In genomic region chr4:53929955-53930798, GRCh38 we compare ENCODE assay signal across 8 cellular contexts.
DNase-seq lines count a peak whose midpoint lies in the region; ATAC-seq and TF ChIP-seq lines count a peak whose summit lies in the region.

No MANE protein-coding gene starts in this region.

- no peaks in the 10 kb centered on the region for H3K36me3 Mint-ChIP-seq in activated T-cell treated with anti-CD3 and anti-CD28 coated beads, Interleukin-2, amount 50 U/mL, for 4 hours (ENCODE audit: insufficient read depth)
- no peaks in the 10 kb centered on the region for H3K36me3 Mint-ChIP-seq in neural progenitor cell

- H3K27me3 ChIP-seq in AG04450 (ENCODE audit: control insufficient read depth, insufficient read depth, low read length) (no peaks in the 10 kb centered on the region), neural progenitor cell (no peaks in the 10 kb centered on the region), thoracic aorta (replicated peaks; ENCODE audit: insufficient read depth) (no peaks in the 10 kb centered on the region)

- H3K4me1 ChIP-seq in neural progenitor cell (no peaks in the 10 kb centered on the region), thoracic aorta (ENCODE audit: control insufficient read depth in 1 of 2, low read depth in 2 of 2) (peaks cover 0 to 23% of the 10 kb centered on the region in 2 donors)

- POLR2A ChIA-PET in AG04450 (lab: Yijun Ruan, JAX) = interaction anchor here (0.7 to 1.9 kb wide), 2 partner anchors 21 to 123 kb away, joined by 8 to 13 read pairs; no protein-coding TSS in a partner anchor

- no peak overlapping the region for H3K27ac Mint-ChIP-seq in neural progenitor cell

- H3K27me3 Mint-ChIP-seq in activated T-cell treated with anti-CD3 and anti-CD28 coated beads, Interleukin-2, amount 50 U/mL, for 4 hours (ENCODE audit: low read depth) = peaks cover 2% of the 10 kb centered on the region
- H3K27me3 Mint-ChIP-seq in neural progenitor cell (ENCODE audit: insufficient read depth, low read depth) = peaks cover 14% of the 10 kb centered on the region

- H3K9me3 ChIP-seq in AG04450 (ENCODE audit: control insufficient read depth, insufficient read depth, low read length) (peaks cover 2% of the 10 kb centered on the region), neural progenitor cell (ENCODE audit: low read depth) (no peaks in the 10 kb centered on the region), thoracic aorta (no peaks in the 10 kb centered on the region)

- H3F3A ChIP-seq in neural progenitor cell (ENCODE audit: low read depth) = no peaks in the 10 kb centered on the region

- no peak overlapping the region for H3K4me2 ChIP-seq in neural progenitor cell

- no peaks in the 10 kb centered on the region for H3K4me1 Mint-ChIP-seq in activated T-cell treated with anti-CD3 and anti-CD28 coated beads, Interleukin-2, amount 50 U/mL, for 4 hours (ENCODE audit: low read depth)
- no peaks in the 10 kb centered on the region for H3K4me1 Mint-ChIP-seq in neural progenitor cell

- H3K4me3 Mint-ChIP-seq in activated T-cell treated with anti-CD3 and anti-CD28 coated beads, Interleukin-2, amount 50 U/mL, for 4 hours = no peak overlapping the region
- H3K4me3 Mint-ChIP-seq in neural progenitor cell = no peak overlapping the region

- H3K79me2 ChIP-seq in neural progenitor cell (ENCODE audit: low read depth) = no peaks in the 10 kb centered on the region

- DNase-seq in AG04450 (ENCODE audit: low read depth, low spot score) = peak; percentile 69
- DNase-seq in HuH-7 (ENCODE audit: low spot score) = peak; percentile 76
- DNase-seq in OCI-M1 (lab: John Stamatoyannopoulos, UW) = peak; percentile 85
- DNase-seq in activated T-cell treated with anti-CD3 and anti-CD28 coated beads, Interleukin-2, amount 50 U/mL, for 4 hours = peak; percentile 44
- peak; percentile 94 for DNase-seq in fibroblast of the aortic adventitia (ENCODE audit: low read depth)
- peak; percentile 84 for DNase-seq in neural progenitor cell (ENCODE audit: low spot score)
- peak; percentile 76 for DNase-seq in thoracic aorta (ENCODE audit: low spot score)

- no peaks in the 10 kb centered on the region for H3K9me3 Mint-ChIP-seq in activated T-cell treated with anti-CD3 and anti-CD28 coated beads, Interleukin-2, amount 50 U/mL, for 4 hours
- peaks cover 6% of the 10 kb centered on the region for H3K9me3 Mint-ChIP-seq in neural progenitor cell

- H3K27ac ChIP-seq in AG04450 (ENCODE audit: low read depth, low read length) (peak overlapping the region; percentile 54), neural progenitor cell (no peak overlapping the region), thoracic aorta (no peak overlapping the region)

- H3K9ac ChIP-seq in neural progenitor cell = no peak overlapping the region

- H2AFZ ChIP-seq in neural progenitor cell (replicated peaks) = no peak overlapping the region

- H4K20me1 ChIP-seq in neural progenitor cell (ENCODE audit: low read depth) = no peaks in the 10 kb centered on the region

- TF ChIP-seq CTCF in AG04450 (IDR thresholded peaks at IDR 0.05; ENCODE audit: low read depth, low read length) = peak; percentile 73
- peak; percentile 66 for TF ChIP-seq CTCF in fibroblast of the aortic adventitia (IDR thresholded peaks at IDR 0.05; ENCODE audit: insufficient read depth, low read length)
- peak; percentile 78 for TF ChIP-seq CTCF in neural progenitor cell (IDR thresholded peaks at IDR 0.05)
- peak; percentile 70 for TF ChIP-seq CTCF in thoracic aorta (IDR thresholded peaks at IDR 0.05)

- CTCF ChIA-PET in AG04450 (lab: Charles Lee) = interaction anchor here (0.7 to 4.1 kb wide), 26 partner anchors 10 to 453 kb away, joined by 3 to 22 read pairs (median 4); no protein-coding TSS in a partner anchor

- H3K4me3 ChIP-seq in AG04450 (ENCODE audit: low read depth, low read length) (no peak overlapping the region), fibroblast of the aortic adventitia (ENCODE audit: low read depth, low read length) (no peak overlapping the region), neural progenitor cell (no peak overlapping the region), thoracic aorta (no peak overlapping the region)

- ATAC-seq in GM18517 (IDR thresholded peaks at IDR 0.05; ENCODE audit: unreplicated experiment) (peak; percentile 69), thoracic aorta (ENCODE audit: insufficient number of reproducible peaks, low FRiP score, low read depth) (peak; percentile 89)
- peak; percentile 76 to 77 for ATAC-seq in activated T-cell treated with anti-CD3 and anti-CD28 coated beads, Interleukin-2, amount 50 U/mL, for 4 hours

- H3K36me3 ChIP-seq in neural progenitor cell (no peaks in the 10 kb centered on the region), thoracic aorta (no peaks in the 10 kb centered on the region)

Comparison
In these comparisons a context has a peak if more than half of its experiments do, and no peak if none do; other contexts are left out.
1. DNase-seq: peak in every context shown above with its lines; median percentile 94 in fibroblast of the aortic adventitia; 85 in OCI-M1; 84 in neural progenitor cell; 76 in HuH-7; 76 in thoracic aorta; 69 in AG04450; 44 in activated T-cell treated with anti-CD3 and anti-CD28 coated beads, Interleukin-2, amount 50 U/mL, for 4 hours.